In the genomic region with DNA sequence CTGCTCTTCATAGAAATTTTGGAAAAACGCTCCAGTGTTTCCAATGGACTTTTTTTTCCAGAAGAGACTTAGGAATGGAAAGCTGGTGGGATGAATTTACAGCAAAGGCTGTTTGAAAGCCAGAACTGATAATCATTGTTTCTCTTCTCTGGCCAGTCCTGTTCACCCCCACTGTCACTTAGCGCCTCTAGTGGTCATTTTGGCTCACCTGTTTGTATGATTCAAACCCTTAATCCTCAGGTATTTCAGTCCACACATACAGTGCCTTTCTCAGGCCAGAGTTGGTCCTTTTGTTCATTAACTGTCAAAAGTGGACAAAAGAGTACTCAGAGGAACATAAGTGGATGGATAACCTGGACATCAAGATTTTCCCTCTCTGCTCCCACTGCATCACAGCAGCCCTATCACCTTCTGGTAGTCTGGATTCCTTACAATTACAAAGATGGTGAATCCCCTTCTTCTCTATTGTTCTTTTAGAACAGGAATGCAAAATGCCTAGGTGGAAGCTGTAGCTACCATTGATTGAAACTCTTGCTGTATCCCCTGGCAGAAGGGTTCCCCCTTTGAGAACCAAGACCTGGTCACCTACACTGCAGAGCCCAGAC, we compare ENCODE assay signal across 8 cellular contexts.
A peak's percentile ranks its signal among the peaks of the same experiment; 100 is the strongest.
DNase-seq lines count a peak whose midpoint lies in the region; ATAC-seq, FAIRE-seq and TF ChIP-seq lines count a peak whose summit lies in the region.

No MANE protein-coding gene starts in this region.

- no peak overlapping the region for H3K9ac ChIP-seq in K562 (ENCODE audit: insufficient read depth in 1 of 2, low read depth in 2 of 2, low read length in 2 of 2)

- H3K9me3 Mint-ChIP-seq in CD14-positive monocyte = no peaks in the 10 kb centered on the region
- no peaks in the 10 kb centered on the region for H3K9me3 Mint-ChIP-seq in activated CD8-positive, alpha-beta memory T cell treated with anti-CD3 and anti-CD28 coated beads, Interleukin-2, amount 10 ng/mL, durations not matched to agents 7 days and 5 days (ENCODE audit: low read depth)

- DNase-seq in CD14-positive monocyte (ENCODE audit: low spot score) = no peak
- peak; percentile 3 to 11 (median 6) for DNase-seq in K562 (ENCODE audit: extremely low read depth in 1 of 4, low spot score in 3 of 4)
- no peak for DNase-seq in spleen
- DNase-seq in upper lobe of left lung = no peak
- no peak for DNase-seq in tibial artery
- no peak for DNase-seq in activated CD8-positive, alpha-beta memory T cell treated with anti-CD3 and anti-CD28 coated beads, Interleukin-2, amount 10 ng/mL, durations not matched to agents 7 days and 5 days

- in situ Hi-C loops in K562 (cut with MboI) = no loop called here

- peak overlapping the region in 1 of 7 donors; percentile 20 for H3K27ac Mint-ChIP-seq in CD14-positive monocyte
- no peak overlapping the region for H3K27ac Mint-ChIP-seq in activated CD8-positive, alpha-beta memory T cell treated with anti-CD3 and anti-CD28 coated beads, Interleukin-2, amount 10 ng/mL, durations not matched to agents 7 days and 5 days

- H3K79me2 ChIP-seq in K562 (ENCODE audit: control insufficient read depth, insufficient read depth, low read length) = no peaks in the 10 kb centered on the region

- no peaks in the 10 kb centered on the region for H3K27me3 ChIP-seq in K562 (ENCODE audit: control insufficient read depth in 2 of 2, insufficient read depth in 2 of 2, low read length in 2 of 2)
- H3K27me3 ChIP-seq in spleen (replicated peaks in 1 of 7) = no peaks in the 10 kb centered on the region
- H3K27me3 ChIP-seq in upper lobe of left lung = no peaks in the 10 kb centered on the region
- H3K27me3 ChIP-seq in tibial artery = no peaks in the 10 kb centered on the region

- TF ChIP-seq RAD21 in K562 (CRISPR knock-in tag; conservative IDR thresholded peaks at IDR 0.05 in 1 of 2, IDR thresholded peaks at IDR 0.05 in 1 of 2) = no peak

- intact Hi-C loops in CD14-positive monocyte (cut with micrococcal nuclease) = no loop called here
- intact Hi-C loops in K562 (cut with micrococcal nuclease) = no loop called here
- intact Hi-C loops in spleen (cut with DNase I; ENCODE audit: low total_unique reads) = no loop called here
- intact Hi-C loops in tibial artery (cut with DNase I; ENCODE audit: low total_unique reads) = no loop called here

- H3K4me1 Mint-ChIP-seq in CD14-positive monocyte = no peaks in the 10 kb centered on the region
- H3K4me1 Mint-ChIP-seq in activated CD8-positive, alpha-beta memory T cell treated with anti-CD3 and anti-CD28 coated beads, Interleukin-2, amount 10 ng/mL, durations not matched to agents 7 days and 5 days = no peaks in the 10 kb centered on the region

- no peak for TF ChIP-seq POLR2A in K562 (conservative IDR thresholded peaks at IDR 0.05)
- no peak for TF ChIP-seq POLR2A in spleen (IDR thresholded peaks at IDR 0.05)
- no peak for TF ChIP-seq POLR2A in upper lobe of left lung (IDR thresholded peaks at IDR 0.05)

- H3K4me2 ChIP-seq in K562 (ENCODE audit: insufficient read depth, low read length) = no peak overlapping the region

- peak; percentile 14 for TF ChIP-seq CTCF in CD14-positive monocyte (IDR thresholded peaks at IDR 0.05)
- TF ChIP-seq CTCF in K562 (IDR thresholded peaks at IDR 0.05 in 2 of 3, conservative IDR thresholded peaks at IDR 0.05 in 1 of 3; ENCODE audit: insufficient read depth in 2 of 3, low read depth in 1 of 3, low read length in 3 of 3) = no peak
- no peak for TF ChIP-seq CTCF in spleen (IDR thresholded peaks at IDR 0.05 in 8 of 11, conservative IDR thresholded peaks at IDR 0.05 in 3 of 11)
- TF ChIP-seq CTCF in upper lobe of left lung (IDR thresholded peaks at IDR 0.05) = peak in 1 of 6 experiments; percentile 6
- TF ChIP-seq CTCF in tibial artery (IDR thresholded peaks at IDR 0.05) = no peak

- H3K4me1 ChIP-seq in K562 (replicated peaks in 1 of 2; ENCODE audit: control insufficient read depth in 2 of 2, insufficient read depth in 2 of 2, low read length in 2 of 2) (no peaks in the 10 kb centered on the region), spleen (no peaks in the 10 kb centered on the region), upper lobe of left lung (no peaks in the 10 kb centered on the region), tibial artery (no peaks in the 10 kb centered on the region)

- H4K20me1 ChIP-seq in K562 (replicated peaks; ENCODE audit: control insufficient read depth, insufficient read depth, low read length) = no peaks in the 10 kb centered on the region

- TF ChIP-seq EP300 in K562 (IDR thresholded peaks at IDR 0.05; ENCODE audit: low read length) (no peak), upper lobe of left lung (IDR thresholded peaks at IDR 0.05) (no peak)

- H3K4me3 ChIP-seq in K562 (no peak overlapping the region), spleen (no peak overlapping the region), upper lobe of left lung (no peak overlapping the region), tibial artery (no peak overlapping the region)

- BruUV-seq in K562 (replicated peaks; lab: Mats Ljungman, UMichigan) = no TSS peak

- no peaks in the 10 kb centered on the region for H3K36me3 ChIP-seq in K562 (ENCODE audit: control insufficient read depth, insufficient read depth, low read length)
- no peaks in the 10 kb centered on the region for H3K36me3 ChIP-seq in spleen
- H3K36me3 ChIP-seq in upper lobe of left lung = no peaks in the 10 kb centered on the region
- no peaks in the 10 kb centered on the region for H3K36me3 ChIP-seq in tibial artery

- H3K27me3 Mint-ChIP-seq in CD14-positive monocyte (ENCODE audit: low read depth in 3 of 3) = no peaks in the 10 kb centered on the region
- H3K27me3 Mint-ChIP-seq in activated CD8-positive, alpha-beta memory T cell treated with anti-CD3 and anti-CD28 coated beads, Interleukin-2, amount 10 ng/mL, durations not matched to agents 7 days and 5 days = no peaks in the 10 kb centered on the region

- H2AFZ ChIP-seq in K562 (ENCODE audit: low read depth, low read length) = no peak overlapping the region

- POLR2A ChIA-PET in K562 (lab: Yijun Ruan, JAX) = no interaction called here

- FAIRE-seq in K562 (lab: Jason Lieb, UNC) = no peak

- CTCF ChIA-PET in K562 (lab: Yijun Ruan, JAX; ENCODE audit: low intra/inter-chr PET ratio) = no interaction called here
- CTCF ChIA-PET in activated CD8-positive, alpha-beta memory T cell treated with anti-CD3 and anti-CD28 coated beads, Interleukin-2, amount 10 ng/mL, durations not matched to agents 7 days and 5 days (lab: Charles Lee) = no interaction called here

- H3K27ac ChIP-seq in K562 (ENCODE audit: extremely low read depth, low read depth, low read length) (no peak overlapping the region), spleen (no peak overlapping the region), upper lobe of left lung (no peak overlapping the region), tibial artery (no peak overlapping the region)

- H3K9me1 ChIP-seq in K562 (ENCODE audit: control insufficient read depth, insufficient read depth, low read length) = no peaks in the 10 kb centered on the region

- ATAC-seq in GM19397 (IDR thresholded peaks at IDR 0.05; ENCODE audit: unreplicated experiment) = peak; percentile 83
- ATAC-seq in HG03280 (IDR thresholded peaks at IDR 0.05; ENCODE audit: unreplicated experiment) = peak; percentile 92
- no peak for ATAC-seq in K562
- no peak for ATAC-seq in upper lobe of left lung (ENCODE audit: low FRiP score in 2 of 2)
- no peak for ATAC-seq in activated CD8-positive, alpha-beta memory T cell treated with anti-CD3 and anti-CD28 coated beads, Interleukin-2, amount 10 ng/mL, durations not matched to agents 7 days and 5 days

- 0% methylated on average over 2 of the region's 2 CpGs for WGBS in K562 (ENCODE audit: insufficient coverage, low coverage, missing lambda C conversion rate)
- 21 to 36% (median 24%) methylated on average over 2 of the region's 2 CpGs for WGBS in spleen, 5 donors
- WGBS in upper lobe of left lung, 2 donors = 21 to 23% methylated on average over 2 of the region's 2 CpGs

- no peaks in the 10 kb centered on the region for H3K36me3 Mint-ChIP-seq in CD14-positive monocyte
- no peaks in the 10 kb centered on the region for H3K36me3 Mint-ChIP-seq in activated CD8-positive, alpha-beta memory T cell treated with anti-CD3 and anti-CD28 coated beads, Interleukin-2, amount 10 ng/mL, durations not matched to agents 7 days and 5 days

- H3K9me3 ChIP-seq in K562 (replicated peaks; ENCODE audit: control insufficient read depth, insufficient read depth, low read depth, low read length) = no peaks in the 10 kb centered on the region; the same call in 1 of the 2 replicates
- no peaks in the 10 kb centered on the region for H3K9me3 ChIP-seq in spleen
- no peaks in the 10 kb centered on the region for H3K9me3 ChIP-seq in upper lobe of left lung
- H3K9me3 ChIP-seq in tibial artery = no peaks in the 10 kb centered on the region

- H3K4me3 Mint-ChIP-seq in CD14-positive monocyte = no peak overlapping the region
- no peak overlapping the region for H3K4me3 Mint-ChIP-seq in activated CD8-positive, alpha-beta memory T cell treated with anti-CD3 and anti-CD28 coated beads, Interleukin-2, amount 10 ng/mL, durations not matched to agents 7 days and 5 days

TF ChIP-seq in K562, 482 proteins besides CTCF, POLR2A, EP300 and RAD21 (continues in another document):
- no peak for TF ChIP-seq ZZZ3 (IDR thresholded peaks at IDR 0.05)
- no peak for TF ChIP-seq ARID2 (IDR thresholded peaks at IDR 0.05)
- TF ChIP-seq, protein P1, sequence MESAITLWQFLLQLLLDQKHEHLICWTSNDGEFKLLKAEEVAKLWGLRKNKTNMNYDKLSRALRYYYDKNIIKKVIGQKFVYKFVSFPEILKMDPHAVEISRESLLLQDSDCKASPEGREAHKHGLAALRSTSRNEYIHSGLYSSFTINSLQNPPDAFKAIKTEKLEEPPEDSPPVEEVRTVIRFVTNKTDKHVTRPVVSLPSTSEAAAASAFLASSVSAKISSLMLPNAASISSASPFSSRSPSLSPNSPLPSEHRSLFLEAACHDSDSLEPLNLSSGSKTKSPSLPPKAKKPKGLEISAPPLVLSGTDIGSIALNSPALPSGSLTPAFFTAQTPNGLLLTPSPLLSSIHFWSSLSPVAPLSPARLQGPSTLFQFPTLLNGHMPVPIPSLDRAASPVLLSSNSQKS (CRISPR knock-in tag; IDR thresholded peaks at IDR 0.05) = no peak
- TF ChIP-seq HDAC2 (IDR thresholded peaks at IDR 0.05) = no peak
- no peak for TF ChIP-seq FOXP4 (CRISPR knock-in tag; IDR thresholded peaks at IDR 0.05; ENCODE audit: borderline replicate concordance)

Comparison
In these comparisons a context has a peak if more than half of its experiments do, and no peak if none do; other contexts are left out.
1. DNase-seq: peak in K562 (4 of 4); none in CD14-positive monocyte (single experiment), spleen (single experiment), upper lobe of left lung (0 of 2), tibial artery (0 of 2) and activated CD8-positive, alpha-beta memory T cell treated with anti-CD3 and anti-CD28 coated beads, Interleukin-2, amount 10 ng/mL, durations not matched to agents 7 days and 5 days (single experiment).
2. ATAC-seq: peak in GM19397 (single experiment) and HG03280 (single experiment); none in K562 (single experiment), upper lobe of left lung (0 of 2) and activated CD8-positive, alpha-beta memory T cell treated with anti-CD3 and anti-CD28 coated beads, Interleukin-2, amount 10 ng/mL, durations not matched to agents 7 days and 5 days (single experiment).